29 cellular contexts compared by ENCODE assay signal in the genomic region with DNA sequence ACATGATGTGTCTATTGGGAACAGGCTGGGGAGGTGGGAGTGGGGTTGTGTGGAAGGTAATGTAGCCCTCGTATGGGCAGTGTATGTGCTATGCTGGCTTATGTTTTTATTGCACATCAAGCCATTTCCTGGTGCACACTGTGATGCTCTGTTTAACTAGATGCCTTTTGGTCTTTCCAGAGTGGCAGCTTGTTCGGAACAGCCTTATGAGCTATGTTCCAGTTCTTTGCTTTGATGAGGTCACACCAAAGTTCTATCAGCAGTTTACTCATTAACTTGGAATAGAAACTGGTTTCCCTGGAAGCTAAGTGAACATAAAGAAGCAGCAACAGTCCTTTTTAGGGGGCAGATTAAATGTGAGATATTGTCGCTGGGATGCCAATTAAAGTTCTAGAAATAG.
DNase-seq lines count a peak whose midpoint lies in the region; ATAC-seq, FAIRE-seq and TF ChIP-seq lines count a peak whose summit lies in the region.
"Had no signal": no experiment of that assay in that cellular context is flagged by ENCODE, and none has a peak within 500 bp of the region (broad histone marks: within the 10 kb centered on the region; RNA-seq: fewer than 3 reads in every experiment).

No MANE protein-coding gene starts in this region.

- H2BK20ac ChIP-seq in H1 (ENCODE audit: low read length), result 0 out of 2 replicates have a peak overlapping the region, but pooled peaks have one; percentile 7

- no peak for TF ChIP-seq CTCF in C4-2B (conservative IDR thresholded peaks at IDR 0.05)
- no peak for TF ChIP-seq CTCF in H1 (IDR thresholded peaks at IDR 0.05; ENCODE audit: control extremely low read depth in 1 of 3, insufficient read depth in 1 of 3, low read depth in 1 of 3, low read length in 3 of 3)
- no peak for TF ChIP-seq CTCF in liver (IDR thresholded peaks at IDR 0.05; ENCODE audit: low read depth, low read length, missing input control)

- H2BK120ac ChIP-seq in H1 (replicated peaks; ENCODE audit: low read depth, low read length), result no peak overlapping the region

- H3K23me2 ChIP-seq in H1 (ENCODE audit: low read depth, low read length), result no peaks in the 10 kb centered on the region

- H4K5ac ChIP-seq in H1 (ENCODE audit: insufficient read length, low read depth, low read length), result no peak overlapping the region

- H3K27me3 ChIP-seq in H1 (replicated peaks in 1 of 4; ENCODE audit: control insufficient read depth in 3 of 4, extremely low read depth in 1 of 4, insufficient read depth in 3 of 4, low read length in 3 of 4) (no peaks in the 10 kb centered on the region; a peak in 1 of 7 replicates), liver (ENCODE audit: control insufficient read depth in 4 of 4, insufficient read depth in 4 of 4, low read length in 3 of 4) (no peaks in the 10 kb centered on the region)
- no peaks in the 10 kb centered on the region for H3K27me3 ChIP-seq in naive thymus-derived CD4-positive, alpha-beta T cell (ENCODE audit: control insufficient read depth in 2 of 2, insufficient read depth in 2 of 2, low read length in 2 of 2)
- H3K27me3 ChIP-seq: BE2C, colonic mucosa, heart right ventricle, spleen, transverse colon had no signal

- no peaks in the 10 kb centered on the region for H3K79me1 ChIP-seq in H1 (ENCODE audit: low read depth, low read length)

- H3K4me1 Mint-ChIP-seq in activated CD4-positive, alpha-beta T cell treated with anti-CD3 and anti-CD28 coated beads, Interleukin-2, amount 10 ng/mL, durations not matched to agents 24 days and 14 days, result peaks cover 2% of the 10 kb centered on the region
- peaks cover 0 to 3% (median 0%) of the 10 kb centered on the region in 7 donors for H3K4me1 Mint-ChIP-seq in naive thymus-derived CD4-positive, alpha-beta T cell
- H3K4me1 Mint-ChIP-seq: activated CD4-positive, alpha-beta T cell treated with anti-CD3 and anti-CD28 coated beads, Interleukin-2, amount 10 ng/mL, durations not matched to agents 7 days and 5 days had no signal

- TF ChIP-seq RAD21 in H1 (IDR thresholded peaks at IDR 0.05 in 1 of 2, conservative IDR thresholded peaks at IDR 0.05 in 1 of 2; ENCODE audit: low read depth in 2 of 2, low read length in 2 of 2), result no peak
- TF ChIP-seq RAD21 in liver (IDR thresholded peaks at IDR 0.05), result peak; percentile 62 to 64

- peak overlapping the region; percentile 61; the same call in 1 of the 2 replicates for H2BK12ac ChIP-seq in H1 (ENCODE audit: low read depth, low read length)

- H3K4me1 ChIP-seq in H1 (replicated peaks in 1 of 4; ENCODE audit: control insufficient read depth in 3 of 4, insufficient read depth in 4 of 4, low read length in 3 of 4) (peaks cover 0 to 5% (median 2%) of the 10 kb centered on the region in 4 experiments; a peak in 2 of 7 replicates), liver (ENCODE audit: control insufficient read depth in 4 of 4, insufficient read depth in 4 of 4, low read length in 3 of 4) (peaks cover 3 to 21% (median 13%) of the 10 kb centered on the region in 4 donors)
- no peaks in the 10 kb centered on the region for H3K4me1 ChIP-seq in naive thymus-derived CD4-positive, alpha-beta T cell (ENCODE audit: control insufficient read depth in 2 of 2, insufficient read depth in 2 of 2, low read length in 2 of 2)
- H3K4me1 ChIP-seq: BE2C, colonic mucosa, spleen, transverse colon had no signal

- no peak overlapping the region for H3K14ac ChIP-seq in H1 (ENCODE audit: insufficient read length)

- no peak overlapping the region for H3K4me3 ChIP-seq in H1 (ENCODE audit: extremely low read depth in 1 of 4, insufficient read depth in 2 of 4, low read depth in 3 of 4, low read length in 4 of 4)
- no peak overlapping the region for H3K4me3 ChIP-seq in liver (ENCODE audit: low read depth in 1 of 3, low read length in 3 of 3)
- no peak overlapping the region for H3K4me3 ChIP-seq in naive thymus-derived CD4-positive, alpha-beta T cell (ENCODE audit: low read length)
- H3K4me3 ChIP-seq: colonic mucosa, heart right ventricle, left ventricle myocardium inferior, spleen, transverse colon had no signal

- TF ChIP-seq EP300 in H1 (IDR thresholded peaks at IDR 0.05; ENCODE audit: borderline replicate concordance in 1 of 2, low read depth in 2 of 2, low read length in 2 of 2), result no peak

- POLR2A ChIA-PET in H1 (lab: Charles Lee; ENCODE audit: partially characterized antibody), result no interaction called here
- POLR2A ChIA-PET in naive thymus-derived CD4-positive, alpha-beta T cell (lab: Charles Lee), result no interaction called here

- no peaks in the 10 kb centered on the region for H3K36me3 Mint-ChIP-seq in activated CD4-positive, alpha-beta T cell treated with anti-CD3 and anti-CD28 coated beads, Interleukin-2, amount 10 ng/mL, durations not matched to agents 24 days and 14 days (ENCODE audit: low read depth)
- no peaks in the 10 kb centered on the region for H3K36me3 Mint-ChIP-seq in naive thymus-derived CD4-positive, alpha-beta T cell
- H3K36me3 Mint-ChIP-seq: natural killer cell treated with Interleukin-12 subunit alpha and Interleukin-12 subunit beta and Interleukin-15 and Interleukin-18, amount 100 ng/mL, for 72 hours had no signal

- no peak for TF ChIP-seq POLR2A in H1 (IDR thresholded peaks at IDR 0.05; ENCODE audit: control extremely low read depth in 1 of 2, low read depth in 2 of 2, low read length in 2 of 2)

- H3K9ac ChIP-seq in H1 (replicated peaks in 1 of 4; ENCODE audit: extremely low read depth in 1 of 4, low read depth in 3 of 4, low read length in 3 of 4) (no peak overlapping the region), liver (ENCODE audit: low read depth in 1 of 2, low read length in 2 of 2) (no peak overlapping the region)

- H4K91ac ChIP-seq in H1 (replicated peaks; ENCODE audit: insufficient read length, low read length), result no peak overlapping the region

- no peak overlapping the region for H3K4me2 ChIP-seq in H1 (ENCODE audit: insufficient read depth in 1 of 2, low read depth in 2 of 2, low read length in 2 of 2)

- H3K9me3 ChIP-seq in H1 (ENCODE audit: insufficient read depth in 2 of 2, low read depth in 1 of 2, low read length in 1 of 2), result no peaks in the 10 kb centered on the region
- H3K9me3 ChIP-seq in liver (ENCODE audit: control insufficient read depth in 4 of 4, low read length in 3 of 4), result no peaks in the 10 kb centered on the region
- no peaks in the 10 kb centered on the region for H3K9me3 ChIP-seq in naive thymus-derived CD4-positive, alpha-beta T cell (ENCODE audit: control insufficient read depth in 2 of 3, low read length in 3 of 3)
- H3K9me3 ChIP-seq: BE2C, colonic mucosa, heart right ventricle, left ventricle myocardium inferior, spleen, transverse colon had no signal

- no peaks in the 10 kb centered on the region for H3K36me3 ChIP-seq in H1 (ENCODE audit: control insufficient read depth in 2 of 4, insufficient read depth in 4 of 4, low read length in 3 of 4)
- no peaks in the 10 kb centered on the region for H3K36me3 ChIP-seq in liver (ENCODE audit: control insufficient read depth in 4 of 4, insufficient read depth in 3 of 4, low read depth in 1 of 4, low read length in 3 of 4)
- no peaks in the 10 kb centered on the region for H3K36me3 ChIP-seq in naive thymus-derived CD4-positive, alpha-beta T cell (ENCODE audit: control insufficient read depth in 2 of 3, insufficient read depth in 3 of 3, low read length in 3 of 3)
- H3K36me3 ChIP-seq: BE2C, colonic mucosa, heart right ventricle, left ventricle myocardium inferior, spleen, transverse colon had no signal

- H3K4me3 Mint-ChIP-seq in activated CD4-positive, alpha-beta T cell treated with anti-CD3 and anti-CD28 coated beads, Interleukin-2, amount 10 ng/mL, durations not matched to agents 24 days and 14 days, result no peak overlapping the region
- H3K4me3 Mint-ChIP-seq in naive thymus-derived CD4-positive, alpha-beta T cell, result no peak overlapping the region
- H3K4me3 Mint-ChIP-seq: activated CD4-positive, alpha-beta T cell treated with anti-CD3 and anti-CD28 coated beads, Interleukin-2, amount 10 ng/mL, durations not matched to agents 7 days and 5 days; activated naive CD4-positive, alpha-beta T cell treated with anti-CD3 and anti-CD28 coated beads for 36 hours; natural killer cell treated with Interleukin-12 subunit alpha and Interleukin-12 subunit beta and Interleukin-15 and Interleukin-18, amount 100 ng/mL, for 72 hours had no signal

- H3K27me3 Mint-ChIP-seq in activated CD4-positive, alpha-beta T cell treated with anti-CD3 and anti-CD28 coated beads, Interleukin-2, amount 10 ng/mL, durations not matched to agents 24 days and 14 days, result no peaks in the 10 kb centered on the region
- H3K27me3 Mint-ChIP-seq in naive thymus-derived CD4-positive, alpha-beta T cell, result peaks cover 0 to 21% (median 11%) of the 10 kb centered on the region in 5 donors
- H3K27me3 Mint-ChIP-seq: activated CD4-positive, alpha-beta T cell treated with anti-CD3 and anti-CD28 coated beads, Interleukin-2, amount 10 ng/mL, durations not matched to agents 7 days and 5 days had no signal

- intact Hi-C loops in activated CD4-positive, alpha-beta T cell treated with anti-CD3 and anti-CD28 coated beads, Interleukin-2, amount 10 ng/mL, durations not matched to agents 24 days and 14 days (cut with micrococcal nuclease), result no loop called here
- intact Hi-C loops in naive thymus-derived CD4-positive, alpha-beta T cell (cut with micrococcal nuclease), result no loop called here

- H3K23ac ChIP-seq in H1 (ENCODE audit: insufficient read length), result no peak overlapping the region

- H3K27ac Mint-ChIP-seq in activated CD4-positive, alpha-beta T cell treated with anti-CD3 and anti-CD28 coated beads, Interleukin-2, amount 10 ng/mL, durations not matched to agents 24 days and 14 days, result no peak overlapping the region
- no peak overlapping the region for H3K27ac Mint-ChIP-seq in naive thymus-derived CD4-positive, alpha-beta T cell
- H3K27ac Mint-ChIP-seq: activated CD4-positive, alpha-beta T cell treated with anti-CD3 and anti-CD28 coated beads, Interleukin-2, amount 10 ng/mL, durations not matched to agents 7 days and 5 days; activated naive CD4-positive, alpha-beta T cell treated with anti-CD3 and anti-CD28 coated beads for 36 hours; natural killer cell treated with Interleukin-12 subunit alpha and Interleukin-12 subunit beta and Interleukin-15 and Interleukin-18, amount 100 ng/mL, for 72 hours had no signal

- no peak for ATAC-seq in HG02840 (IDR thresholded peaks at IDR 0.05; ENCODE audit: low FRiP score, unreplicated experiment)
- ATAC-seq in naive thymus-derived CD4-positive, alpha-beta T cell, result no peak
- ATAC-seq: natural killer cell treated with Interleukin-12 subunit alpha and Interleukin-12 subunit beta and Interleukin-15 and Interleukin-18, amount 100 ng/mL, for 72 hours had no signal

- H3K56ac ChIP-seq in H1 (replicated peaks; ENCODE audit: insufficient read length, low read depth, low read length), result no peak overlapping the region

- FAIRE-seq in H1 (lab: Jason Lieb, UNC), result no peak
- FAIRE-seq: bronchial epithelial cell had no signal

- no peak overlapping the region for H3K4ac ChIP-seq in H1 (replicated peaks; ENCODE audit: insufficient read length, low read depth, low read length)

- no peak overlapping the region for H2BK15ac ChIP-seq in H1 (ENCODE audit: low read length)

- no peaks in the 10 kb centered on the region for H4K20me1 ChIP-seq in H1 (replicated peaks in 1 of 2; ENCODE audit: control insufficient read depth in 1 of 2, insufficient read depth in 2 of 2, low read length in 2 of 2)

- H2AK5ac ChIP-seq in H1 (ENCODE audit: low read depth, low read length), result no peak overlapping the region

- CTCF ChIA-PET in H1 (lab: Charles Lee; ENCODE audit: partially characterized antibody), result no interaction called here
- CTCF ChIA-PET in naive thymus-derived CD4-positive, alpha-beta T cell (lab: Charles Lee), result no interaction called here

- no peak overlapping the region for H4K8ac ChIP-seq in H1 (ENCODE audit: extremely low read depth, insufficient read depth, low read length)

- WGBS in H1 (ENCODE audit: extremely low coverage in 1 of 2, insufficient coverage in 1 of 2, insufficient read length in 1 of 2, insufficient replicate concordance in 2 of 2, low coverage in 1 of 2, low lambda C conversion rate in 2 of 2, missing lambda C conversion rate in 1 of 2), 2 experiments, result 90% methylated on average over 3 of the region's 3 CpGs; no CpG with 5 or more reads in 1 of the 2 experiments
- WGBS in liver, result 29% methylated on average over 3 of the region's 3 CpGs

- no peak overlapping the region for H2AFZ ChIP-seq in H1 (ENCODE audit: low read length)

- H3K18ac ChIP-seq in H1 (ENCODE audit: extremely low read depth, low read length), result no peak overlapping the region

- H3K79me2 ChIP-seq in H1 (ENCODE audit: control insufficient read depth in 1 of 2, insufficient read depth in 2 of 2, low read length in 2 of 2), result no peaks in the 10 kb centered on the region

- H3K27ac ChIP-seq in C4-2B (peak overlapping the region; percentile 56; the same call in 1 of the 2 replicates), H1 (ENCODE audit: low read depth, low read length) (no peak overlapping the region), liver (ENCODE audit: low read depth in 1 of 2, low read length in 2 of 2) (peak overlapping the region; percentile 84 to 90)
- H3K27ac ChIP-seq in naive thymus-derived CD4-positive, alpha-beta T cell (ENCODE audit: low read depth, low read length), result no peak overlapping the region
- H3K27ac ChIP-seq: colonic mucosa, epithelial cell of prostate, heart right ventricle, HL-60, left ventricle myocardium inferior, spleen, transverse colon had no signal

- no peaks in the 10 kb centered on the region for H3K9me3 Mint-ChIP-seq in activated CD4-positive, alpha-beta T cell treated with anti-CD3 and anti-CD28 coated beads, Interleukin-2, amount 10 ng/mL, durations not matched to agents 24 days and 14 days
- H3K9me3 Mint-ChIP-seq in naive thymus-derived CD4-positive, alpha-beta T cell, result peaks cover 0 to 2% (median 0%) of the 10 kb centered on the region in 11 donors
- H3K9me3 Mint-ChIP-seq: activated CD4-positive, alpha-beta T cell treated with anti-CD3 and anti-CD28 coated beads, Interleukin-2, amount 10 ng/mL, durations not matched to agents 7 days and 5 days; activated naive CD4-positive, alpha-beta T cell treated with anti-CD3 and anti-CD28 coated beads for 36 hours; natural killer cell treated with Interleukin-12 subunit alpha and Interleukin-12 subunit beta and Interleukin-15 and Interleukin-18, amount 100 ng/mL, for 72 hours had no signal

- DNase-seq in HuH-7 (ENCODE audit: low spot score) (peak; percentile 19), H1 (ENCODE audit: low read depth in 1 of 2, low spot score in 2 of 2) (no peak), islet precursor cell (no peak)
- no peak for DNase-seq in activated CD4-positive, alpha-beta T cell treated with anti-CD3 and anti-CD28 coated beads, Interleukin-2, amount 10 ng/mL, durations not matched to agents 24 days and 14 days
- no peak for DNase-seq in naive thymus-derived CD4-positive, alpha-beta T cell
- DNase-seq: activated CD4-positive, alpha-beta T cell treated with anti-CD3 and anti-CD28 coated beads, Interleukin-2, amount 10 ng/mL, durations not matched to agents 7 days and 5 days; activated naive CD4-positive, alpha-beta T cell treated with anti-CD3 and anti-CD28 coated beads for 36 hours; activated T-cell treated with anti-CD3 and anti-CD28 coated beads, Interleukin-2, amount 50 U/mL, for 48 hours; amniotic stem cell; BE2C; colonic mucosa; effector CD8-positive, alpha-beta T cell; heart right ventricle; left ventricle myocardium inferior; midbrain; NCI-H1092 treated with DMSO at 0.1 percent for 48 hours; NCI-H187 treated with DMSO at 0.1 percent for 48 hours; NCI-H524 treated with DMSO at 0.1 percent for 48 hours; SHP77; spleen; T-helper 9 cell; transverse colon had no signal

- H2BK5ac ChIP-seq in H1 (ENCODE audit: low read depth, low read length), result no peak overlapping the region

Comparison
In these comparisons a context has a peak if more than half of its experiments do, and no peak if none do; other contexts are left out.
1. H3K27ac ChIP-seq: peak in C4-2B (single experiment) and liver (2 of 2); none in H1 (single experiment) and naive thymus-derived CD4-positive, alpha-beta T cell (single experiment).